26 cellular contexts compared by ENCODE assay signal in genomic region chr22:25972397-25972796, GRCh38.
"Had no signal": no experiment of that assay in that cellular context is flagged by ENCODE, and none has a peak within 500 bp of the region (broad histone marks: within the 10 kb centered on the region; RNA-seq: fewer than 3 reads in every experiment).

No MANE protein-coding gene starts in this region.

- H3K27me3 Mint-ChIP-seq: activated CD4-positive, alpha-beta memory T cell treated with anti-CD3 and anti-CD28 coated beads, Interleukin-2, amount 10 ng/mL, durations not matched to agents 7 days and 5 days had no signal

- H3K4me3 Mint-ChIP-seq: activated CD4-positive, alpha-beta memory T cell treated with anti-CD3 and anti-CD28 coated beads, Interleukin-2, amount 10 ng/mL, durations not matched to agents 7 days and 5 days; activated CD4-positive, alpha-beta T cell treated with anti-CD3 and anti-CD28 coated beads, Interleukin-2, amount 10 ng/mL, durations not matched to agents 7 days and 5 days; activated naive CD4-positive, alpha-beta T cell treated with anti-CD3 and anti-CD28 coated beads for 36 hours; activated naive CD4-positive, alpha-beta T cell treated with anti-CD3 and anti-CD28 coated beads, Interleukin-2, amount 50 U/mL, for 24 hours; activated naive CD8-positive, alpha-beta T cell treated with anti-CD3 and anti-CD28 coated beads for 36 hours; activated naive CD8-positive, alpha-beta T cell treated with anti-CD3 and anti-CD28 coated beads, Interleukin-2, amount 50 U/mL, for 24 hours; activated T-cell treated with anti-CD3 and anti-CD28 coated beads, Interleukin-2, amount 50 U/mL, for 4 hours; activated T-helper 17 cell treated with anti-CD3 and anti-CD28 coated beads, Interleukin-2, amount 50 U/mL, for 72 hours; effector memory CD8-positive, alpha-beta T cell had no signal

- ATAC-seq: activated naive CD8-positive, alpha-beta T cell treated with anti-CD3 and anti-CD28 coated beads, Interleukin-2, amount 50 U/mL, for 24 hours; activated T-cell treated with anti-CD3 and anti-CD28 coated beads, Interleukin-2, amount 50 U/mL, for 4 hours; activated T-helper 17 cell treated with anti-CD3 and anti-CD28 coated beads, Interleukin-2, amount 50 U/mL, for 72 hours; body of pancreas; effector memory CD8-positive, alpha-beta T cell had no signal

- H3K27ac ChIP-seq: adrenal gland, body of pancreas, epithelial cell of prostate, esophagus squamous epithelium had no signal

- H3K4me3 ChIP-seq: adrenal gland, body of pancreas, esophagus squamous epithelium had no signal

- H3K4me1 Mint-ChIP-seq: activated naive CD4-positive, alpha-beta T cell treated with anti-CD3 and anti-CD28 coated beads, Interleukin-2, amount 50 U/mL, for 24 hours; activated naive CD8-positive, alpha-beta T cell treated with anti-CD3 and anti-CD28 coated beads for 36 hours; activated naive CD8-positive, alpha-beta T cell treated with anti-CD3 and anti-CD28 coated beads, Interleukin-2, amount 50 U/mL, for 24 hours; activated T-helper 17 cell treated with anti-CD3 and anti-CD28 coated beads, Interleukin-2, amount 50 U/mL, for 72 hours had no signal

- H3K36me3 ChIP-seq: adrenal gland, esophagus squamous epithelium had no signal

- H3K36me3 Mint-ChIP-seq: activated naive CD4-positive, alpha-beta T cell treated with anti-CD3 and anti-CD28 coated beads, Interleukin-2, amount 50 U/mL, for 24 hours; activated naive CD8-positive, alpha-beta T cell treated with anti-CD3 and anti-CD28 coated beads for 36 hours had no signal

- H3K9me3 Mint-ChIP-seq: activated CD4-positive, alpha-beta T cell treated with anti-CD3 and anti-CD28 coated beads, Interleukin-2, amount 10 ng/mL, durations not matched to agents 7 days and 5 days; activated naive CD4-positive, alpha-beta T cell treated with anti-CD3 and anti-CD28 coated beads for 36 hours; activated naive CD4-positive, alpha-beta T cell treated with anti-CD3 and anti-CD28 coated beads, Interleukin-2, amount 50 U/mL, for 24 hours; activated naive CD8-positive, alpha-beta T cell treated with anti-CD3 and anti-CD28 coated beads for 36 hours; activated naive CD8-positive, alpha-beta T cell treated with anti-CD3 and anti-CD28 coated beads, Interleukin-2, amount 50 U/mL, for 24 hours; activated T-cell treated with anti-CD3 and anti-CD28 coated beads, Interleukin-2, amount 50 U/mL, for 4 hours; activated T-helper 17 cell treated with anti-CD3 and anti-CD28 coated beads, Interleukin-2, amount 50 U/mL, for 72 hours; effector memory CD8-positive, alpha-beta T cell had no signal

- H3K27me3 ChIP-seq: adrenal gland, body of pancreas had no signal

- DNase-seq: activated CD4-positive, alpha-beta memory T cell treated with anti-CD3 and anti-CD28 coated beads, Interleukin-2, amount 10 ng/mL, durations not matched to agents 7 days and 5 days; activated CD4-positive, alpha-beta T cell treated with anti-CD3 and anti-CD28 coated beads for 1 hour; activated CD4-positive, alpha-beta T cell treated with anti-CD3 and anti-CD28 coated beads for 4 hours; activated CD4-positive, alpha-beta T cell treated with anti-CD3 and anti-CD28 coated beads, Interleukin-2, amount 10 ng/mL, durations not matched to agents 7 days and 5 days; activated CD4-positive, alpha-beta T cell treated with anti-CD3 and anti-CD28 coated beads, Interleukin-2, amount 50 U/mL, for 4 hours; activated CD8-positive, alpha-beta memory T cell treated with anti-CD3 and anti-CD28 coated beads, Interleukin-2, amount 50 U/mL, for 48 hours; activated effector memory CD4-positive, alpha-beta T cell treated with Interleukin-2 at 50 U/mL for 16 hours; activated naive CD4-positive, alpha-beta T cell treated with anti-CD3 and anti-CD28 coated beads for 36 hours; activated naive CD8-positive, alpha-beta T cell treated with anti-CD3 and anti-CD28 coated beads for 36 hours; activated naive CD8-positive, alpha-beta T cell treated with anti-CD3 and anti-CD28 coated beads, Interleukin-2, amount 50 U/mL, for 24 hours; activated T-cell treated with anti-CD3 and anti-CD28 coated beads, Interleukin-2, amount 50 U/mL, for 4 hours; adrenal gland; amygdala; aorta; body of pancreas; caudate nucleus; cortex of kidney; dermis blood vessel endothelial cell; effector CD4-positive, alpha-beta T cell; effector memory CD8-positive, alpha-beta T cell; esophagus squamous epithelium; head of caudate nucleus; T-helper 2 cell had no signal

- H3K9me3 ChIP-seq: adrenal gland, body of pancreas, esophagus squamous epithelium had no signal

- H3K4me1 ChIP-seq: adrenal gland, body of pancreas, esophagus squamous epithelium had no signal

- H3K27ac Mint-ChIP-seq: activated CD4-positive, alpha-beta memory T cell treated with anti-CD3 and anti-CD28 coated beads, Interleukin-2, amount 10 ng/mL, durations not matched to agents 7 days and 5 days; activated CD4-positive, alpha-beta T cell treated with anti-CD3 and anti-CD28 coated beads, Interleukin-2, amount 10 ng/mL, durations not matched to agents 7 days and 5 days; activated naive CD4-positive, alpha-beta T cell treated with anti-CD3 and anti-CD28 coated beads for 36 hours; activated naive CD4-positive, alpha-beta T cell treated with anti-CD3 and anti-CD28 coated beads, Interleukin-2, amount 50 U/mL, for 24 hours; activated naive CD8-positive, alpha-beta T cell treated with anti-CD3 and anti-CD28 coated beads for 36 hours; activated naive CD8-positive, alpha-beta T cell treated with anti-CD3 and anti-CD28 coated beads, Interleukin-2, amount 50 U/mL, for 24 hours; activated T-helper 17 cell treated with anti-CD3 and anti-CD28 coated beads, Interleukin-2, amount 50 U/mL, for 72 hours; effector memory CD8-positive, alpha-beta T cell had no signal
